Comparison of ENCODE assay signal across 19 cellular contexts in the genomic region with DNA sequence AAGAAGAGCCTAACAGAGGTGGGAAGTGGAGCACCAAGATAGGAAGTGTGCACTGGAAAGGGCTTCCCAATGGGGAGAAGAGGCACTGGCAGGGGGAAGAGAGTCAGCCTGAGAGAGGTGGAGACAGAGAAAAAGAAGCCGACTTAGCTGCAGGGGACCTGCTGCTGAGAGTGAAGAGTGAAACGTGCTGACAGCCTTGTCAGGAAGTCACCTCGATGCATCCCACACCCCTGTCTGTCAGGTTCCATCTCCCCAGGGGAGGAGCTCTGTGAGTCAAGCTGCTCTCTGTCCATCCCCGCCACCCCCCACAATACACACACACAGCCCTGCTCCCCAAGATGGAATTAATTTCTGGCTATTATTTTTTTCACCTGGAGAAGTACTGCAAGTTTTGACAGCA. TPM values are rescaled to one million over a fixed set of nuclear protein-coding genes. Genes with fewer than 3 reads are reported as not detected.
"Had no signal": no experiment of that assay in that cellular context is flagged by ENCODE, and none has a peak within 500 bp of the region (broad histone marks: within the 10 kb centered on the region; RNA-seq: fewer than 3 reads in every experiment).

No MANE protein-coding gene starts in this region.

- DNase-seq: activated B cell treated with CpG ODN at 0.5 μM for 24 hours; activated CD4-positive, alpha-beta T cell treated with anti-CD3 and anti-CD28 coated beads, Interleukin-2, amount 10 ng/mL, durations not matched to agents 24 days and 14 days; activated naive CD4-positive, alpha-beta T cell treated with anti-CD3 and anti-CD28 coated beads for 36 hours; activated naive CD8-positive, alpha-beta T cell treated with anti-CD3 and anti-CD28 coated beads, Interleukin-2, amount 50 U/mL, for 24 hours; aorta; cerebellar nuclear complex; islet precursor cell; midbrain; ovary; stimulated activated naive CD8-positive, alpha-beta T cell treated with anti-CD3 and anti-CD28 coated beads, Interleukin-15, amount 100 ng/mL, for 72 hours; testis; upper lobe of left lung had no signal

- H3K4me1 ChIP-seq: breast epithelium, testis had no signal

- H3K27ac ChIP-seq: breast epithelium, ovary, testis, upper lobe of left lung had no signal

- H3K4me3 ChIP-seq: breast epithelium, ovary, testis, upper lobe of left lung had no signal

- H3K27me3 ChIP-seq: ovary, testis had no signal

- ATAC-seq: activated naive CD8-positive, alpha-beta T cell treated with anti-CD3 and anti-CD28 coated beads, Interleukin-2, amount 50 U/mL, for 24 hours; sciatic nerve; stimulated activated naive CD8-positive, alpha-beta T cell treated with anti-CD3 and anti-CD28 coated beads, Interleukin-15, amount 100 ng/mL, for 72 hours had no signal

- H3K36me3 ChIP-seq: breast epithelium, ovary, upper lobe of left lung had no signal

- H3K9me3 ChIP-seq: breast epithelium, ovary, testis, upper lobe of left lung had no signal

RNA-seq across cellular contexts. Expression of a gene that starts 55.3 kb away (rescaled TPM):
- total RNA-seq: activated B cell treated with CpG ODN at 0.5 μM for 24 hours; activated CD4-positive, alpha-beta T cell treated with anti-CD3 and anti-CD28 coated beads, Interleukin-2, amount 10 ng/mL, durations not matched to agents 24 days and 14 days; activated CD8-positive, alpha-beta memory T cell treated with anti-CD3 and anti-CD28 coated beads for 36 hours; activated naive CD4-positive, alpha-beta T cell treated with anti-CD3 and anti-CD28 coated beads for 36 hours; activated T-helper 2 cell treated with anti-CD3 and anti-CD28 coated beads, Interferon-gamma antibody, Interleukin-2, Interleukin-4, amounts not matched to agents 10 μg/mL and 5 μg/mL and 100 μg/mL, durations not matched to agents 14 hours and 24 hours and 36 hours; aorta; breast epithelium; dermis microvascular lymphatic vessel endothelial cell; lung microvascular endothelial cell; myocyte; ovary; sciatic nerve; upper lobe of left lung had no signal
